In genomic region chr1:227372662-227373061, GRCh38 we compare ENCODE assay signal across 1 cellular context.
TF ChIP-seq lines count a peak whose summit lies in the region.

No MANE protein-coding gene starts in this region.

TF ChIP-seq in GM23338, 12 proteins besides CTCF, POLR2A, EP300 and RAD21 (continued from another document):
- TF ChIP-seq, protein P1, sequence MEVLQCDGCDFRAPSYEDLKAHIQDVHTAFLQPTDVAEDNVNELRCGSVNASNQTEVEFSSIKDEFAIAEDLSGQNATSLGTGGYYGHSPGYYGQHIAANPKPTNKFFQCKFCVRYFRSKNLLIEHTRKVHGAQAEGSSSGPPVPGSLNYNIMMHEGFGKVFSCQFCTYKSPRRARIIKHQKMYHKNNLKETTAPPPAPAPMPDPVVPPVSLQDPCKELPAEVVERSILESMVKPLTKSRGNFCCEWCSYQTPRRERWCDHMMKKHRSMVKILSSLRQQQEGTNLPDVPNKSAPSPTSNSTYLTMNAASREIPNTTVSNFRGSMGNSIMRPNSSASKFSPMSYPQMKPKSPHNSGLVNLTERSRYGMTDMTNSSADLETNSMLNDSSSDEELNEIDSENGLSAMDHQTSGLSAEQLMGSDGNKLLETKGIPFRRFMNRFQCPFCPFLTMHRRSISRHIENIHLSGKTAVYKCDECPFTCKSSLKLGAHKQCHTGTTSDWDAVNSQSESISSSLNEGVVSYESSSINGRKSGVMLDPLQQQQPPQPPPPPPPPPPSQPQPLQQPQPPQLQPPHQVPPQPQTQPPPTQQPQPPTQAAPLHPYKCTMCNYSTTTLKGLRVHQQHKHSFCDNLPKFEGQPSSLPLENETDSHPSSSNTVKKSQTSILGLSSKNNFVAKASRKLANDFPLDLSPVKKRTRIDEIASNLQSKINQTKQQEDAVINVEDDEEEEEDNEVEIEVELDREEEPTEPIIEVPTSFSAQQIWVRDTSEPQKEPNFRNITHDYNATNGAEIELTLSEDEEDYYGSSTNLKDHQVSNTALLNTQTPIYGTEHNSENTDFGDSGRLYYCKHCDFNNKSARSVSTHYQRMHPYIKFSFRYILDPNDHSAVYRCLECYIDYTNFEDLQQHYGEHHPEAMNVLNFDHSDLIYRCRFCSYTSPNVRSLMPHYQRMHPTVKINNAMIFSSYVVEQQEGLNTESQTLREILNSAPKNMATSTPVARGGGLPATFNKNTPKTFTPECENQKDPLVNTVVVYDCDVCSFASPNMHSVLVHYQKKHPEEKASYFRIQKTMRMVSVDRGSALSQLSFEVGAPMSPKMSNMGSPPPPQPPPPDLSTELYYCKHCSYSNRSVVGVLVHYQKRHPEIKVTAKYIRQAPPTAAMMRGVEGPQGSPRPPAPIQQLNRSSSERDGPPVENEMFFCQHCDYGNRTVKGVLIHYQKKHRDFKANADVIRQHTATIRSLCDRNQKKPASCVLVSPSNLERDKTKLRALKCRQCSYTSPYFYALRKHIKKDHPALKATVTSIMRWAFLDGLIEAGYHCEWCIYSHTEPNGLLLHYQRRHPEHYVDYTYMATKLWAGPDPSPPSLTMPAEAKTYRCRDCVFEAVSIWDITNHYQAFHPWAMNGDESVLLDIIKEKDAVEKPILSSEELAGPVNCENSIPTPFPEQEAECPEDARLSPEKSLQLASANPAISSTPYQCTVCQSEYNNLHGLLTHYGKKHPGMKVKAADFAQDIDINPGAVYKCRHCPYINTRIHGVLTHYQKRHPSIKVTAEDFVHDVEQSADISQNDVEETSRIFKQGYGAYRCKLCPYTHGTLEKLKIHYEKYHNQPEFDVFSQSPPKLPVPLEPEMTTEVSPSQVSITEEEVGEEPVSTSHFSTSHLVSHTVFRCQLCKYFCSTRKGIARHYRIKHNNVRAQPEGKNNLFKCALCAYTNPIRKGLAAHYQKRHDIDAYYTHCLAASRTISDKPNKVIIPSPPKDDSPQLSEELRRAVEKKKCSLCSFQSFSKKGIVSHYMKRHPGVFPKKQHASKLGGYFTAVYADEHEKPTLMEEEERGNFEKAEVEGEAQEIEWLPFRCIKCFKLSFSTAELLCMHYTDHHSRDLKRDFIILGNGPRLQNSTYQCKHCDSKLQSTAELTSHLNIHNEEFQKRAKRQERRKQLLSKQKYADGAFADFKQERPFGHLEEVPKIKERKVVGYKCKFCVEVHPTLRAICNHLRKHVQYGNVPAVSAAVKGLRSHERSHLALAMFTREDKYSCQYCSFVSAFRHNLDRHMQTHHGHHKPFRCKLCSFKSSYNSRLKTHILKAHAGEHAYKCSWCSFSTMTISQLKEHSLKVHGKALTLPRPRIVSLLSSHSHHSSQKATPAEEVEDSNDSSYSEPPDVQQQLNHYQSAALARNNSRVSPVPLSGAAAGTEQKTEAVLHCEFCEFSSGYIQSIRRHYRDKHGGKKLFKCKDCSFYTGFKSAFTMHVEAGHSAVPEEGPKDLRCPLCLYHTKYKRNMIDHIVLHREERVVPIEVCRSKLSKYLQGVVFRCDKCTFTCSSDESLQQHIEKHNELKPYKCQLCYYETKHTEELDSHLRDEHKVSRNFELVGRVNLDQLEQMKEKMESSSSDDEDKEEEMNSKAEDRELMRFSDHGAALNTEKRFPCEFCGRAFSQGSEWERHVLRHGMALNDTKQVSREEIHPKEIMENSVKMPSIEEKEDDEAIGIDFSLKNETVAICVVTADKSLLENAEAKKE (CRISPR knock-in tag; IDR thresholded peaks at IDR 0.05), result no peak
- TF ChIP-seq, protein P2, sequence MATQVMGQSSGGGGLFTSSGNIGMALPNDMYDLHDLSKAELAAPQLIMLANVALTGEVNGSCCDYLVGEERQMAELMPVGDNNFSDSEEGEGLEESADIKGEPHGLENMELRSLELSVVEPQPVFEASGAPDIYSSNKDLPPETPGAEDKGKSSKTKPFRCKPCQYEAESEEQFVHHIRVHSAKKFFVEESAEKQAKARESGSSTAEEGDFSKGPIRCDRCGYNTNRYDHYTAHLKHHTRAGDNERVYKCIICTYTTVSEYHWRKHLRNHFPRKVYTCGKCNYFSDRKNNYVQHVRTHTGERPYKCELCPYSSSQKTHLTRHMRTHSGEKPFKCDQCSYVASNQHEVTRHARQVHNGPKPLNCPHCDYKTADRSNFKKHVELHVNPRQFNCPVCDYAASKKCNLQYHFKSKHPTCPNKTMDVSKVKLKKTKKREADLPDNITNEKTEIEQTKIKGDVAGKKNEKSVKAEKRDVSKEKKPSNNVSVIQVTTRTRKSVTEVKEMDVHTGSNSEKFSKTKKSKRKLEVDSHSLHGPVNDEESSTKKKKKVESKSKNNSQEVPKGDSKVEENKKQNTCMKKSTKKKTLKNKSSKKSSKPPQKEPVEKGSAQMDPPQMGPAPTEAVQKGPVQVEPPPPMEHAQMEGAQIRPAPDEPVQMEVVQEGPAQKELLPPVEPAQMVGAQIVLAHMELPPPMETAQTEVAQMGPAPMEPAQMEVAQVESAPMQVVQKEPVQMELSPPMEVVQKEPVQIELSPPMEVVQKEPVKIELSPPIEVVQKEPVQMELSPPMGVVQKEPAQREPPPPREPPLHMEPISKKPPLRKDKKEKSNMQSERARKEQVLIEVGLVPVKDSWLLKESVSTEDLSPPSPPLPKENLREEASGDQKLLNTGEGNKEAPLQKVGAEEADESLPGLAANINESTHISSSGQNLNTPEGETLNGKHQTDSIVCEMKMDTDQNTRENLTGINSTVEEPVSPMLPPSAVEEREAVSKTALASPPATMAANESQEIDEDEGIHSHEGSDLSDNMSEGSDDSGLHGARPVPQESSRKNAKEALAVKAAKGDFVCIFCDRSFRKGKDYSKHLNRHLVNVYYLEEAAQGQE (IDR thresholded peaks at IDR 0.05; ENCODE audit: unreplicated experiment), result no peak
- TF ChIP-seq EZH2 (IDR thresholded peaks at IDR 0.05; ENCODE audit: low read depth, unreplicated experiment) (no peak), ETS1 (IDR thresholded peaks at IDR 0.05) (no peak)
TF ChIP-seq in GM23338: peak in this region for 0.
